In the genomic region with DNA sequence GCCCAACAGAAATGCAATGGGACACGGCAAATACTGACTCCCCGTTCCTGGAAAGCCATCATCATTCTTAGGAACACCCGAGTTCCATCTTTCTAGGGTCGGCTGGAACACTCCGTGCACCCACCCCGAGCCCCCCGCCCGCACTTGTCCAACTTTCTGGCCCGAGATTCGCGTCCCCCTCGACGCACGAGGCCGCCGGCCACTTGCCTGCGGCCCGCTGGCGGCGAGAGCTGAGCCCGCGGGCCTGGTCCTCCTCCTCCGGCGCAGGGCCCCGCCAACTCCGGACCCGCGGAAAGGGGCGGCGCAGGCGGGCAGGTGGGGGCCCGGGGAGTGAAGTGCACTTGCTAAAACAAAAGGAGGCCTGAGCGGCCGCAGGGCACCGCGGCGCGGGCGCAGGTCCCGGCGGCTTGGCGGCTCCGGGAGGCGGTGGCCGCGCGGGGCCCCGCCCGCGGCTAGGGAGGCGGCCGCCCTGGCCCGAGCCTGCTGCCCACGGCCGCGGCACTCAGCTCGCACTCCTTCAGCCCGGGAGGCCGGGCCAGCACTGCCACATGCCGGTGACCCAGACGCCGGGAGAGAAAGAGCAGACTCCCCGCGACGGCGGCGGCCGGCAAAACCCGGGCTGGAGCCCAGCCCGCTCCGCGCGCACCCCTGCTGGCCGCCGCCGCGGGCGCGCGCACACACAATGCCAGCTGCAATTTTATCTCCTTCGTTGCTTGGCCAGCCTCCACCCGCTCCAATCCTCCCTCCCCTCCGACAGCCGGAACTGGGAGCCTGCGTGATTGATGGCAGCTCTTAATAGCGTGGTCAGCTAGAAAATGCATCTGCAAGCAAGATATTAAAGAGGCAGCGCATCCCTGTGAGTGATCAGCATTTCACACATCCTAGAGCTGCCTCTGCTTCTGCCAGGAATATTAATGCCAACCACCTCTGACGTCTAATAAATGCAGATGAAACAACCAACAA, we compare ENCODE assay signal across 8 cellular contexts.
A peak's percentile ranks its signal among the peaks of the same experiment; 100 is the strongest.
DNase-seq lines count a peak whose midpoint lies in the region; ATAC-seq and TF ChIP-seq lines count a peak whose summit lies in the region.

No MANE protein-coding gene starts in this region.

- H3K27ac Mint-ChIP-seq in natural killer cell treated with Interleukin-12 subunit alpha and Interleukin-12 subunit beta and Interleukin-15 and Interleukin-18, amount 100 ng/mL, for 72 hours: peak overlapping the region in 1 of 2 donors; percentile 92

- H3K4me3 Mint-ChIP-seq in natural killer cell treated with Interleukin-12 subunit alpha and Interleukin-12 subunit beta and Interleukin-15 and Interleukin-18, amount 100 ng/mL, for 72 hours: peak overlapping the region; percentile 86

- H3K9me3 ChIP-seq in DND-41 (ENCODE audit: insufficient read depth, low read length, severe bottlenecking) (no peaks in the 10 kb centered on the region), subcutaneous abdominal adipose tissue (ENCODE audit: control insufficient read depth in 5 of 5, low read length in 5 of 5) (no peaks in the 10 kb centered on the region)

- H3K27me3 ChIP-seq in DND-41 (ENCODE audit: insufficient read depth, low read length, poor library complexity) (peaks cover 37% of the 10 kb centered on the region), subcutaneous abdominal adipose tissue (ENCODE audit: control insufficient read depth in 5 of 5, insufficient read depth in 4 of 5, low read length in 5 of 5) (no peaks in the 10 kb centered on the region)

- H3K27me3 Mint-ChIP-seq in natural killer cell treated with Interleukin-12 subunit alpha and Interleukin-12 subunit beta and Interleukin-15 and Interleukin-18, amount 100 ng/mL, for 72 hours: no peaks in the 10 kb centered on the region

- peak overlapping the region; percentile 47 for H3K9ac ChIP-seq in DND-41 (ENCODE audit: low read depth, low read length)
- peak overlapping the region; percentile 56 to 78 (median 70) for H3K9ac ChIP-seq in subcutaneous abdominal adipose tissue (ENCODE audit: low read length in 5 of 5)

- peaks cover 87% of the 10 kb centered on the region for H4K20me1 ChIP-seq in DND-41 (ENCODE audit: insufficient read depth, low read length)

- H3K36me3 ChIP-seq in DND-41 (ENCODE audit: insufficient read depth, low read length): no peaks in the 10 kb centered on the region
- H3K36me3 ChIP-seq in subcutaneous abdominal adipose tissue (ENCODE audit: control insufficient read depth in 5 of 5, insufficient read depth in 5 of 5, low read length in 5 of 5): no peaks in the 10 kb centered on the region

- H3K36me3 Mint-ChIP-seq in natural killer cell treated with Interleukin-12 subunit alpha and Interleukin-12 subunit beta and Interleukin-15 and Interleukin-18, amount 100 ng/mL, for 72 hours: peaks cover 4% of the 10 kb centered on the region

- H2AFZ ChIP-seq in DND-41 (ENCODE audit: low read depth, low read length): no peak overlapping the region

- TF ChIP-seq CTCF in DND-41 (IDR thresholded peaks at IDR 0.05; ENCODE audit: borderline replicate concordance, extremely low read depth, low read length, poor library complexity, severe bottlenecking) (no peak), fibroblast of villous mesenchyme (IDR thresholded peaks at IDR 0.05; ENCODE audit: insufficient read depth, low read depth, low read length) (no peak)

- H3K27ac ChIP-seq in DND-41 (ENCODE audit: low read length) (no peak overlapping the region), subcutaneous abdominal adipose tissue (ENCODE audit: low read depth, low read length) (peak overlapping the region; percentile 63)

- peaks cover 19% of the 10 kb centered on the region for H3K79me2 ChIP-seq in DND-41 (ENCODE audit: insufficient read depth, low read length)

- H3K4me1 Mint-ChIP-seq in natural killer cell treated with Interleukin-12 subunit alpha and Interleukin-12 subunit beta and Interleukin-15 and Interleukin-18, amount 100 ng/mL, for 72 hours (ENCODE audit: low read depth in 2 of 2): peaks cover 25 to 36% of the 10 kb centered on the region in 2 donors

- H3K9me3 Mint-ChIP-seq in natural killer cell treated with Interleukin-12 subunit alpha and Interleukin-12 subunit beta and Interleukin-15 and Interleukin-18, amount 100 ng/mL, for 72 hours: no peaks in the 10 kb centered on the region

- DNase-seq in DND-41 (peak; percentile 68), LHCN-M2 (ENCODE audit: low read depth) (peak; percentile 93), RPMI7951 (ENCODE audit: low read depth) (peak; percentile 96), activated gamma-delta T cell (lab: John Stamatoyannopoulos, UW) (peak; percentile 50), fibroblast of villous mesenchyme (ENCODE audit: low read depth) (peak; percentile 95)
- DNase-seq in natural killer cell treated with Interleukin-12 subunit alpha and Interleukin-12 subunit beta and Interleukin-15 and Interleukin-18, amount 100 ng/mL, for 72 hours (ENCODE audit: low spot score): peak; percentile 89

- ATAC-seq in DND-41 (ENCODE audit: insufficient read depth, low read depth): peak; percentile 34
- peak; percentile 66 for ATAC-seq in GM21786 (IDR thresholded peaks at IDR 0.05; ENCODE audit: unreplicated experiment)
- peak; percentile 88 to 94 for ATAC-seq in natural killer cell treated with Interleukin-12 subunit alpha and Interleukin-12 subunit beta and Interleukin-15 and Interleukin-18, amount 100 ng/mL, for 72 hours

- peaks cover 36% of the 10 kb centered on the region for H3K4me1 ChIP-seq in DND-41 (ENCODE audit: insufficient read depth, low read length)
- H3K4me1 ChIP-seq in subcutaneous abdominal adipose tissue (ENCODE audit: control insufficient read depth in 5 of 5, insufficient read depth in 5 of 5, low read length in 5 of 5): peaks cover 0 to 30% (median 24%) of the 10 kb centered on the region in 5 donors

- peak overlapping the region; percentile 23 to 58; a peak in 3 of 4 replicates for H3K4me3 ChIP-seq in DND-41 (ENCODE audit: low read depth in 1 of 2, low read length in 2 of 2)
- H3K4me3 ChIP-seq in fibroblast of villous mesenchyme (ENCODE audit: low read depth, low read length): peak overlapping the region; percentile 75
- peak overlapping the region; percentile 63 to 73 (median 70) for H3K4me3 ChIP-seq in subcutaneous abdominal adipose tissue (ENCODE audit: low read depth in 1 of 5, low read length in 5 of 5)

- peak overlapping the region; percentile 85 for H3K4me2 ChIP-seq in DND-41 (ENCODE audit: insufficient read depth, low read length)

Comparison
In these comparisons a context has a peak if more than half of its experiments do, and no peak if none do; other contexts are left out.
1. ATAC-seq: peak in every context shown above with its lines; median percentile 91 in natural killer cell treated with Interleukin-12 subunit alpha and Interleukin-12 subunit beta and Interleukin-15 and Interleukin-18, amount 100 ng/mL, for 72 hours; 66 in GM21786; 34 in DND-41.